In genomic region chr2:48504647-48505327, GRCh38 we compare ENCODE assay signal across 17 cellular contexts. TPM values are rescaled to one million over a fixed set of nuclear protein-coding genes. Genes with fewer than 3 reads are reported as not detected.
DNase-seq lines count a peak whose midpoint lies in the region; ATAC-seq and TF ChIP-seq lines count a peak whose summit lies in the region.
"Had no signal": no experiment of that assay in that cellular context is flagged by ENCODE, and none has a peak within 500 bp of the region (broad histone marks: within the 10 kb centered on the region; RNA-seq: fewer than 3 reads in every experiment).

No MANE protein-coding gene starts in this region.

- no peaks in the 10 kb centered on the region for H3K9me3 Mint-ChIP-seq in CD8-positive, alpha-beta T cell
- no peaks in the 10 kb centered on the region for H3K9me3 Mint-ChIP-seq in chondrocyte (ENCODE audit: low read depth)
- no peaks in the 10 kb centered on the region for H3K9me3 Mint-ChIP-seq in activated naive CD4-positive, alpha-beta T cell treated with anti-CD3 and anti-CD28 coated beads, Interleukin-2, amount 50 U/mL, for 72 hours

- H3K4me3 ChIP-seq in CD8-positive, alpha-beta T cell (ENCODE audit: low read depth, low read length), result no peak overlapping the region
- H3K4me3 ChIP-seq in left lung, result no peak overlapping the region
- no peak overlapping the region for H3K4me3 ChIP-seq in tibial nerve
- H3K4me3 ChIP-seq: dorsolateral prefrontal cortex, gastroesophageal sphincter had no signal

- 74 to 86% methylated on average over 4 of the region's 4 CpGs for WGBS in tibial nerve, 2 donors

- ATAC-seq in CD8-positive, alpha-beta T cell, result no peak
- ATAC-seq in left lung (peak; percentile 48), HG03025 (IDR thresholded peaks at IDR 0.05; ENCODE audit: low FRiP score, unreplicated experiment) (no peak)
- ATAC-seq in activated naive CD4-positive, alpha-beta T cell treated with anti-CD3 and anti-CD28 coated beads, Interleukin-2, amount 50 U/mL, for 72 hours, result no peak
- ATAC-seq: gastroesophageal sphincter had no signal

- H3K27me3 ChIP-seq in CD8-positive, alpha-beta T cell (ENCODE audit: insufficient read depth, low read length), result no peaks in the 10 kb centered on the region
- no peaks in the 10 kb centered on the region for H3K27me3 ChIP-seq in left lung
- no peaks in the 10 kb centered on the region for H3K27me3 ChIP-seq in tibial nerve
- H3K27me3 ChIP-seq: dorsolateral prefrontal cortex, gastroesophageal sphincter had no signal

- POLR2A ChIA-PET in CD8-positive, alpha-beta T cell (lab: Charles Lee), result no interaction called here

- H3K9me3 ChIP-seq in CD8-positive, alpha-beta T cell (ENCODE audit: low read length), result no peaks in the 10 kb centered on the region
- no peaks in the 10 kb centered on the region for H3K9me3 ChIP-seq in left lung
- no peaks in the 10 kb centered on the region for H3K9me3 ChIP-seq in tibial nerve
- H3K9me3 ChIP-seq: gastroesophageal sphincter had no signal

- peaks cover 73% of the 10 kb centered on the region for H3K36me3 Mint-ChIP-seq in CD8-positive, alpha-beta T cell
- H3K36me3 Mint-ChIP-seq in chondrocyte (ENCODE audit: low read depth), result peaks cover 16% of the 10 kb centered on the region
- H3K36me3 Mint-ChIP-seq in activated naive CD4-positive, alpha-beta T cell treated with anti-CD3 and anti-CD28 coated beads, Interleukin-2, amount 50 U/mL, for 72 hours, result peaks cover 7 to 20% of the 10 kb centered on the region in 2 donors

- DNase-seq in CD8-positive, alpha-beta T cell, result no peak
- DNase-seq in NCI-H460 (ENCODE audit: extremely low read depth, low read depth) (peak; percentile 31), chondrocyte (ENCODE audit: low spot score) (no peak), left lung (no peak), tibial nerve (ENCODE audit: low spot score in 2 of 2) (no peak), NCI-H2171 (lab: John Stamatoyannopoulos, UW) (no peak)
- DNase-seq in activated naive CD4-positive, alpha-beta T cell treated with anti-CD3 and anti-CD28 coated beads, Interleukin-2, amount 50 U/mL, for 72 hours (ENCODE audit: low spot score in 2 of 2), result no peak
- DNase-seq: activated CD4-positive, alpha-beta T cell treated with anti-CD3 and anti-CD28 coated beads for 4 hours; activated T-cell treated with anti-CD3 and anti-CD28 coated beads, Interleukin-2, amount 50 U/mL, for 1 hour; amygdala; DMS53; dorsolateral prefrontal cortex; NCI-H2081; NCI-H748 treated with DMSO at 0.1 percent for 48 hours had no signal

- CTCF ChIA-PET in CD8-positive, alpha-beta T cell (lab: Charles Lee), result no interaction called here

- intact Hi-C loops in CD8-positive, alpha-beta T cell (cut with DNase I, micrococcal nuclease), result no loop called here
- intact Hi-C loops in left lung (cut with DNase I), result no loop called here

- no peaks in the 10 kb centered on the region for H3K27me3 Mint-ChIP-seq in CD8-positive, alpha-beta T cell (ENCODE audit: low read depth)
- no peaks in the 10 kb centered on the region for H3K27me3 Mint-ChIP-seq in chondrocyte (ENCODE audit: low read depth)

- peaks cover 8% of the 10 kb centered on the region for H3K4me1 ChIP-seq in CD8-positive, alpha-beta T cell (ENCODE audit: insufficient read depth, low read length)
- H3K4me1 ChIP-seq in left lung, result peaks cover 9 to 19% of the 10 kb centered on the region in 2 donors
- peaks cover 0 to 18% (median 4%) of the 10 kb centered on the region in 4 donors for H3K4me1 ChIP-seq in tibial nerve

- no peak overlapping the region for H3K4me3 Mint-ChIP-seq in CD8-positive, alpha-beta T cell
- H3K4me3 Mint-ChIP-seq in chondrocyte (ENCODE audit: unreplicated experiment), result no peak overlapping the region

- no peak overlapping the region for H3K27ac ChIP-seq in CD8-positive, alpha-beta T cell (ENCODE audit: low read depth, low read length)
- H3K27ac ChIP-seq in left lung (no peak overlapping the region), tibial nerve (no peak overlapping the region)
- H3K27ac ChIP-seq: gastroesophageal sphincter, parathyroid adenoma had no signal

- H3K36me3 ChIP-seq in CD8-positive, alpha-beta T cell (ENCODE audit: insufficient read depth, low read length), result peaks cover 18% of the 10 kb centered on the region
- H3K36me3 ChIP-seq in left lung, result peaks cover 0 to 51% of the 10 kb centered on the region in 2 donors
- peaks cover 0 to 51% (median 0%) of the 10 kb centered on the region in 3 donors for H3K36me3 ChIP-seq in tibial nerve

- peaks cover 18% of the 10 kb centered on the region for H3K4me1 Mint-ChIP-seq in CD8-positive, alpha-beta T cell (ENCODE audit: low read depth)
- peaks cover 18% of the 10 kb centered on the region for H3K4me1 Mint-ChIP-seq in chondrocyte (ENCODE audit: low read depth)

- peak overlapping the region; percentile 62 for H3K27ac Mint-ChIP-seq in CD8-positive, alpha-beta T cell
- peak overlapping the region; percentile 59 for H3K27ac Mint-ChIP-seq in chondrocyte (ENCODE audit: unreplicated experiment)
- H3K27ac Mint-ChIP-seq in activated naive CD4-positive, alpha-beta T cell treated with anti-CD3 and anti-CD28 coated beads, Interleukin-2, amount 50 U/mL, for 72 hours, result no peak overlapping the region

- no peak for TF ChIP-seq CTCF in CD8-positive, alpha-beta T cell (IDR thresholded peaks at IDR 0.05)
- TF ChIP-seq CTCF in chondrocyte (IDR thresholded peaks at IDR 0.05) (no peak), left lung (IDR thresholded peaks at IDR 0.05) (no peak), tibial nerve (IDR thresholded peaks at IDR 0.05) (no peak)

- no peak for TF ChIP-seq EP300 in tibial nerve (IDR thresholded peaks at IDR 0.05)

- no peak for TF ChIP-seq POLR2A in tibial nerve (IDR thresholded peaks at IDR 0.05)

RNA-seq across cellular contexts. Expression of gene STON1, which starts 25.2 kb away (rescaled TPM):
- total RNA-seq in CD8-positive, alpha-beta T cell, result 1 to 10 TPM; 1.4 TPM
- total RNA-seq in NCI-H460 (2014; rRNA removed; shearing (Covaris generic)), result 1.0 and 1.2 TPM in 2 replicates
- 0.74 and 3.6 TPM in 2 replicates for polyA plus RNA-seq in NCI-H460 (2014; cell fraction: nucleus; rRNA removed)
- total RNA-seq in chondrocyte, result 8.7 to 18.0 TPM (median 9.6 TPM) in 3 replicates
- total RNA-seq in left lung, result 10 to 100 TPM; 12.4 to 17.6 TPM
- 1 to 10 TPM in 1 of 2 donors, under 1 TPM in 1; 0.27 to 2.4 TPM for total RNA-seq in activated naive CD4-positive, alpha-beta T cell treated with anti-CD3 and anti-CD28 coated beads, Interleukin-2, amount 50 U/mL, for 72 hours
- total RNA-seq in tibial nerve, result 10 to 100 TPM; 34.1 to 57.0 (median 46.9) TPM

Comparison
In these comparisons a context has a peak if more than half of its experiments do, and no peak if none do; other contexts are left out.
1. H3K27ac Mint-ChIP-seq: peak in CD8-positive, alpha-beta T cell (single experiment) and chondrocyte (single experiment); none in activated naive CD4-positive, alpha-beta T cell treated with anti-CD3 and anti-CD28 coated beads, Interleukin-2, amount 50 U/mL, for 72 hours (0 of 2).